Comparison of ENCODE assay signal across 2 cellular contexts in genomic region chr9:135783540-135784245, GRCh38.
TF ChIP-seq lines count a peak whose summit lies in the region.

No MANE protein-coding gene starts in this region.

TF ChIP-seq in SK-N-SH treated with all-trans-retinoic acid at 6 μM for 48 hours, 23 proteins besides CTCF, POLR2A, EP300 and RAD21:
- TF ChIP-seq ZFP30 (CRISPR knock-in tag; IDR thresholded peaks at IDR 0.05) (no peak), RARB (CRISPR knock-in tag; IDR thresholded peaks at IDR 0.05) (no peak), ISL1 (CRISPR knock-in tag; IDR thresholded peaks at IDR 0.05) (no peak), TSHZ2 (CRISPR knock-in tag; IDR thresholded peaks at IDR 0.05) (no peak), OSR1 (CRISPR knock-in tag; IDR thresholded peaks at IDR 0.05) (no peak), ZNF70 (CRISPR knock-in tag; IDR thresholded peaks at IDR 0.05) (no peak), TCF4 (CRISPR knock-in tag; IDR thresholded peaks at IDR 0.05; ENCODE audit: borderline replicate concordance) (no peak), SNAI2 (CRISPR knock-in tag; IDR thresholded peaks at IDR 0.05) (no peak), PPARA (CRISPR knock-in tag; IDR thresholded peaks at IDR 0.05; ENCODE audit: borderline replicate concordance) (no peak), CSDC2 (CRISPR knock-in tag; IDR thresholded peaks at IDR 0.05) (no peak), PATZ1 (CRISPR knock-in tag; IDR thresholded peaks at IDR 0.05; ENCODE audit: borderline replicate concordance) (no peak), ZFP3 (CRISPR knock-in tag; IDR thresholded peaks at IDR 0.05) (no peak), ZC3H10 (CRISPR knock-in tag; IDR thresholded peaks at IDR 0.05) (no peak), ZNF565 (CRISPR knock-in tag; conservative IDR thresholded peaks at IDR 0.05; ENCODE audit: low read depth) (no peak), ARNTL (CRISPR knock-in tag; IDR thresholded peaks at IDR 0.05; ENCODE audit: borderline replicate concordance, low read depth) (no peak), TOX (CRISPR knock-in tag; IDR thresholded peaks at IDR 0.05; ENCODE audit: borderline replicate concordance) (no peak), ESRRG (CRISPR knock-in tag; IDR thresholded peaks at IDR 0.05) (no peak), BACH2 (CRISPR knock-in tag; IDR thresholded peaks at IDR 0.05; ENCODE audit: borderline replicate concordance) (no peak)
- TF ChIP-seq, protein P1, sequence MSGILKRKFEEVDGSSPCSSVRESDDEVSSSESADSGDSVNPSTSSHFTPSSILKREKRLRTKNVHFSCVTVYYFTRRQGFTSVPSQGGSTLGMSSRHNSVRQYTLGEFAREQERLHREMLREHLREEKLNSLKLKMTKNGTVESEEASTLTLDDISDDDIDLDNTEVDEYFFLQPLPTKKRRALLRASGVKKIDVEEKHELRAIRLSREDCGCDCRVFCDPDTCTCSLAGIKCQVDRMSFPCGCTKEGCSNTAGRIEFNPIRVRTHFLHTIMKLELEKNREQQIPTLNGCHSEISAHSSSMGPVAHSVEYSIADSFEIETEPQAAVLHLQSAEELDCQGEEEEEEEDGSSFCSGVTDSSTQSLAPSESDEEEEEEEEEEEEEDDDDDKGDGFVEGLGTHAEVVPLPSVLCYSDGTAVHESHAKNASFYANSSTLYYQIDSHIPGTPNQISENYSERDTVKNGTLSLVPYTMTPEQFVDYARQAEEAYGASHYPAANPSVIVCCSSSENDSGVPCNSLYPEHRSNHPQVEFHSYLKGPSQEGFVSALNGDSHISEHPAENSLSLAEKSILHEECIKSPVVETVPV (CRISPR knock-in tag; IDR thresholded peaks at IDR 0.05), result no peak

TF ChIP-seq in SK-N-SH, 30 proteins besides CTCF, POLR2A, EP300 and RAD21:
- TF ChIP-seq RXRA (IDR thresholded peaks at IDR 0.05; ENCODE audit: borderline replicate concordance, low read depth) (no peak), MAX (IDR thresholded peaks at IDR 0.05; ENCODE audit: low read depth) (no peak), RCOR1 (IDR thresholded peaks at IDR 0.05; ENCODE audit: low read length) (no peak), POLR2AphosphoS5 (IDR thresholded peaks at IDR 0.05; ENCODE audit: low read depth, low read length) (no peak), REST (IDR thresholded peaks at IDR 0.05; ENCODE audit: low read depth, low read length) (no peak), MEF2A (IDR thresholded peaks at IDR 0.05; ENCODE audit: borderline replicate concordance, low read depth) (no peak), MXI1 (IDR thresholded peaks at IDR 0.05; ENCODE audit: low read depth, low read length) (no peak), YY1 (IDR thresholded peaks at IDR 0.05; ENCODE audit: low read depth) (no peak), NRF1 (IDR thresholded peaks at IDR 0.05; ENCODE audit: low read depth, low read length) (no peak), SMC3 (IDR thresholded peaks at IDR 0.05; ENCODE audit: low read depth, low read length) (no peak), ELF1 (IDR thresholded peaks at IDR 0.05) (no peak), NFIC (IDR thresholded peaks at IDR 0.05; ENCODE audit: borderline replicate concordance) (no peak), TCF12 (IDR thresholded peaks at IDR 0.05) (no peak), SIN3A (IDR thresholded peaks at IDR 0.05; ENCODE audit: borderline replicate concordance, low read depth, low read length) (no peak), CHD2 (IDR thresholded peaks at IDR 0.05; ENCODE audit: low read length, partially characterized antibody) (no peak), TAF1 (IDR thresholded peaks at IDR 0.05; ENCODE audit: borderline replicate concordance, low read depth, low read length) (no peak)
- TF ChIP-seq, protein P2, sequence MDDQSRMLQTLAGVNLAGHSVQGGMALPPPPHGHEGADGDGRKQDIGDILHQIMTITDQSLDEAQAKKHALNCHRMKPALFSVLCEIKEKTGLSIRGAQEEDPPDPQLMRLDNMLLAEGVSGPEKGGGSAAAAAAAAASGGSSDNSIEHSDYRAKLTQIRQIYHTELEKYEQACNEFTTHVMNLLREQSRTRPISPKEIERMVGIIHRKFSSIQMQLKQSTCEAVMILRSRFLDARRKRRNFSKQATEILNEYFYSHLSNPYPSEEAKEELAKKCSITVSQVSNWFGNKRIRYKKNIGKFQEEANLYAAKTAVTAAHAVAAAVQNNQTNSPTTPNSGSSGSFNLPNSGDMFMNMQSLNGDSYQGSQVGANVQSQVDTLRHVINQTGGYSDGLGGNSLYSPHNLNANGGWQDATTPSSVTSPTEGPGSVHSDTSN (IDR thresholded peaks at IDR 0.05), result no peak
- TF ChIP-seq, protein P3, sequence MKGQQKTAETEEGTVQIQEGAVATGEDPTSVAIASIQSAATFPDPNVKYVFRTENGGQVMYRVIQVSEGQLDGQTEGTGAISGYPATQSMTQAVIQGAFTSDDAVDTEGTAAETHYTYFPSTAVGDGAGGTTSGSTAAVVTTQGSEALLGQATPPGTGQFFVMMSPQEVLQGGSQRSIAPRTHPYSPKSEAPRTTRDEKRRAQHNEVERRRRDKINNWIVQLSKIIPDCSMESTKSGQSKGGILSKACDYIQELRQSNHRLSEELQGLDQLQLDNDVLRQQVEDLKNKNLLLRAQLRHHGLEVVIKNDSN (IDR thresholded peaks at IDR 0.05; ENCODE audit: borderline replicate concordance, low read depth), result no peak
